In genomic region chr10:101830322-101831168, GRCh38 we compare ENCODE assay signal across 8 cellular contexts. TPM values are rescaled to one million over a fixed set of nuclear protein-coding genes. Genes with fewer than 3 reads are reported as not detected.
DNase-seq lines count a peak whose midpoint lies in the region; ATAC-seq lines count a peak whose summit lies in the region.

No MANE protein-coding gene starts in this region.

- H3K27me3 ChIP-seq in mesendoderm (ENCODE audit: insufficient read depth, low read length, poor library complexity) = no peaks in the 10 kb centered on the region

- H3K79me2 ChIP-seq in mesendoderm (ENCODE audit: control insufficient read depth, insufficient read depth, low read length) = no peaks in the 10 kb centered on the region

- H3K4me2 ChIP-seq in mesendoderm (ENCODE audit: low read length) = peak overlapping the region; percentile 76

- H3K4me3 ChIP-seq in mesendoderm (ENCODE audit: low read length) = peak overlapping the region; percentile 27

- H2BK5ac ChIP-seq in mesendoderm (ENCODE audit: low read length) = no peak overlapping the region

- no peaks in the 10 kb centered on the region for H3K36me3 ChIP-seq in mesendoderm (ENCODE audit: control insufficient read depth, insufficient read depth, low read length)

- WGBS in mesendoderm (ENCODE audit: extremely low coverage, insufficient coverage, low lambda C conversion rate) = no CpG with 5 or more reads among the region's 56 CpGs

- H3K27ac ChIP-seq in mesendoderm (ENCODE audit: low read depth, low read length) = no peak overlapping the region

- no peak overlapping the region for H4K5ac ChIP-seq in mesendoderm (ENCODE audit: low read length)

- no peak overlapping the region for H2BK120ac ChIP-seq in mesendoderm (ENCODE audit: low read depth, low read length)

- H3K79me1 ChIP-seq in mesendoderm (ENCODE audit: low read length) = no peaks in the 10 kb centered on the region

- ATAC-seq in HG03378 (IDR thresholded peaks at IDR 0.05; ENCODE audit: unreplicated experiment) = peak; percentile 48

- H2AK5ac ChIP-seq in mesendoderm (ENCODE audit: low read length) = no peak overlapping the region

- peak overlapping the region; percentile 69 for H3K9ac ChIP-seq in mesendoderm (ENCODE audit: low read length)

- H3K4ac ChIP-seq in mesendoderm (ENCODE audit: low read depth, low read length) = no peak overlapping the region

- H4K8ac ChIP-seq in mesendoderm (ENCODE audit: low read depth, low read length) = no peak overlapping the region

- H3K4me1 ChIP-seq in mesendoderm (ENCODE audit: control insufficient read depth, low read depth, low read length) = peaks cover 6% of the 10 kb centered on the region

- no peak overlapping the region for H3K18ac ChIP-seq in mesendoderm (ENCODE audit: low read length)

- H3K56ac ChIP-seq in mesendoderm (ENCODE audit: low read length) = peak overlapping the region; percentile 86

- H2BK15ac ChIP-seq in mesendoderm (replicated peaks; ENCODE audit: low read depth) = no peak overlapping the region

- peak overlapping the region; percentile 66 for H3K23ac ChIP-seq in mesendoderm (ENCODE audit: low read length)

- DNase-seq in AML-193 (lab: John Stamatoyannopoulos, UW) = peak; percentile 75 to 81
- peak; percentile 80 for DNase-seq in GM19238 (ENCODE audit: insufficient read length, low spot score)
- DNase-seq in NCI-H774 (lab: John Stamatoyannopoulos, UW) = peak; percentile 73
- peak; percentile 82 to 88 for DNase-seq in activated CD8-positive, alpha-beta memory T cell treated with anti-CD3 and anti-CD28 coated beads for 1 hour (ENCODE audit: extremely low read depth in 1 of 2, low read depth in 1 of 2)
- DNase-seq in effector CD8-positive, alpha-beta T cell (lab: John Stamatoyannopoulos, UW) = peak; percentile 97
- peak; percentile 90 for DNase-seq in mesendoderm
- DNase-seq in stimulated activated CD8-positive, alpha-beta memory T cell treated with anti-CD3 and anti-CD28 coated beads, Interleukin-15, amount 100 ng/mL, for 1 hour (ENCODE audit: low read depth) = peak; percentile 80

RNA-seq across cellular contexts. Expression of gene OGA, which starts 12.3 kb away (rescaled TPM):
- polyA plus RNA-seq in mesendoderm (2013, experiment 1 of 2) = 53.2 TPM
- 52.9 TPM for polyA plus RNA-seq in mesendoderm (2013, experiment 2 of 2)

RNA-seq across cellular contexts. Expression of gene KCNIP2, which starts 13.1 kb away (rescaled TPM):
- 0.46 TPM for polyA plus RNA-seq in mesendoderm (2013, experiment 1 of 2)
- polyA plus RNA-seq in mesendoderm (2013, experiment 2 of 2) = 0.80 TPM

RNA-seq across cellular contexts. Expression of gene NPM3, which starts 47.3 kb away (rescaled TPM):
- 217 TPM for polyA plus RNA-seq in mesendoderm (2013, experiment 1 of 2)
- polyA plus RNA-seq in mesendoderm (2013, experiment 2 of 2) = 215 TPM

RNA-seq across cellular contexts. Expression of gene FGF8, which starts 54.6 kb away (rescaled TPM):
- polyA plus RNA-seq in mesendoderm (2013, experiment 1 of 2) = 64.2 TPM
- polyA plus RNA-seq in mesendoderm (2013, experiment 2 of 2) = 64.2 TPM
